Comparison of ENCODE assay signal across 2 cellular contexts in genomic region chr10:13944901-13945300, GRCh38.
TF ChIP-seq lines count a peak whose summit lies in the region.

No MANE protein-coding gene starts in this region.

TF ChIP-seq in liver, 16 proteins besides CTCF, POLR2A, EP300 and RAD21:
- no peak for TF ChIP-seq GABPA (IDR thresholded peaks at IDR 0.05 in 1 of 2, conservative IDR thresholded peaks at IDR 0.05 in 1 of 2)
- TF ChIP-seq HNF4A (conservative IDR thresholded peaks at IDR 0.05): no peak
- no peak for TF ChIP-seq TAF1 (conservative IDR thresholded peaks at IDR 0.05)

TF ChIP-seq in HepG2, 621 proteins besides CTCF, POLR2A, EP300 and RAD21:
- TF ChIP-seq ZNF407 (CRISPR knock-in tag; IDR thresholded peaks at IDR 0.05; ENCODE audit: not compliant biosample characterization) (no peak), SP4 (CRISPR knock-in tag; IDR thresholded peaks at IDR 0.05) (no peak), NCOA5 (CRISPR knock-in tag; IDR thresholded peaks at IDR 0.05) (no peak)
TF ChIP-seq in HepG2: peak in this region for 0.
